In the genomic region with DNA sequence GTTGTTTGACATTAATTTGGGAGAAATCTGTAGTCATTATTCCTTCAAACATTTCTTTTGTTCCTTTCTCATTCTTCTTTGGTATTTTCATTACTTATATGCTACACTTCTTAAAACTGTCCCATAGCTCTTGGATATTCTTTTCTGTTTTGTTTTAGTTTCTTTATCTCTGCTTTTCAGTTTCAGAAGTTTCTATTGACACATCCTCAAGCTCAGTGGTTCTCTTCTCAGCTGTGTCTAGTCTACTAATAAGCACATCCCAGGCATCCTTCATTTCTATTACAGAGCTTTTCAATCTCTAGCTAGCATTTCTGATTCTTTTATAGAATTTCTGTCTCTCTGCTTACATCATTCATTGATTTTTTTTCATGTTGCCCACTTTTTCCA, we compare ENCODE assay signal across 17 cellular contexts.
DNase-seq lines count a peak whose midpoint lies in the region; ATAC-seq, FAIRE-seq and TF ChIP-seq lines count a peak whose summit lies in the region.
"Had no signal": no experiment of that assay in that cellular context is flagged by ENCODE, and none has a peak within 500 bp of the region (broad histone marks: within the 10 kb centered on the region; RNA-seq: fewer than 3 reads in every experiment).

No MANE protein-coding gene starts in this region.

- TF ChIP-seq RAD21 in HepG2 (CRISPR knock-in tag; IDR thresholded peaks at IDR 0.05) = no peak

- no peak overlapping the region for H3K4me2 ChIP-seq in HepG2 (ENCODE audit: low read depth, low read length)
- H3K4me2 ChIP-seq: PC-9 had no signal

- H4K20me1 ChIP-seq in HepG2 (ENCODE audit: insufficient read depth, low read length) = no peaks in the 10 kb centered on the region

- POLR2A ChIA-PET in HepG2 (lab: Yijun Ruan, JAX) = no interaction called here

- H3K9me3 ChIP-seq in kidney (ENCODE audit: control insufficient read depth in 1 of 2, low read length in 2 of 2) = no peaks in the 10 kb centered on the region
- no peaks in the 10 kb centered on the region for H3K9me3 ChIP-seq in HepG2 (ENCODE audit: low read length)
- H3K9me3 ChIP-seq: left lung, psoas muscle, tibial nerve had no signal

- no peak overlapping the region for H3K4me3 ChIP-seq in kidney (ENCODE audit: low read length in 2 of 2)
- H3K4me3 ChIP-seq in HepG2 (replicated peaks in 1 of 3; ENCODE audit: insufficient read depth in 1 of 3, low read depth in 2 of 3, low read length in 3 of 3) = no peak overlapping the region
- H3K4me3 ChIP-seq: left lung, PC-9, psoas muscle, tibial nerve had no signal

- CTCF ChIA-PET in HepG2 (lab: Yijun Ruan, JAX; ENCODE audit: low intra/inter-chr PET ratio, low total read pairs) = no interaction called here

- H3K27ac ChIP-seq in kidney (ENCODE audit: low read depth in 2 of 2, low read length in 2 of 2) (no peak overlapping the region), HepG2 (ENCODE audit: extremely low read length, insufficient read depth, low read length) (no peak overlapping the region)
- H3K27ac ChIP-seq: left lung, PC-9, psoas muscle, tibial nerve had no signal

- H3K27me3 ChIP-seq in HepG2 (ENCODE audit: control insufficient read depth in 1 of 2, insufficient read depth in 2 of 2, low read length in 2 of 2) = no peaks in the 10 kb centered on the region
- H3K27me3 ChIP-seq: left lung, tibial nerve had no signal

- in situ Hi-C loops in HepG2 (cut with HindIII; ENCODE audit: extremely low pct_ligation_motif_present, low pct_unique_long_range_greater_than_20kb) = no loop called here

- FAIRE-seq in kidney (lab: Jason Lieb, UNC) (no peak), RCC 7860 (lab: Jason Lieb, UNC) (no peak), HepG2 (lab: Jason Lieb, UNC) (no peak)

- TF ChIP-seq EP300 in HepG2 (IDR thresholded peaks at IDR 0.05; ENCODE audit: low read depth in 2 of 2, low read length in 2 of 2) (no peak), HepG2 (CRISPR knock-in tag; IDR thresholded peaks at IDR 0.05; ENCODE audit: borderline replicate concordance) (no peak)

- no TSS peak for BruUV-seq in HepG2 (replicated peaks; lab: Mats Ljungman, UMichigan)

- H3K36me3 ChIP-seq in kidney (ENCODE audit: control insufficient read depth in 1 of 2, insufficient read depth in 2 of 2, low read length in 2 of 2) (no peaks in the 10 kb centered on the region), HepG2 (replicated peaks in 1 of 2; ENCODE audit: control insufficient read depth in 1 of 2, insufficient read depth in 2 of 2, low read length in 2 of 2) (no peaks in the 10 kb centered on the region)
- H3K36me3 ChIP-seq: left lung, tibial nerve had no signal

- peak; percentile 91 for ATAC-seq in GM18498 (IDR thresholded peaks at IDR 0.05; ENCODE audit: unreplicated experiment)
- peak; percentile 56 for ATAC-seq in GM19043 (IDR thresholded peaks at IDR 0.05; ENCODE audit: low read depth, unreplicated experiment)
- peak; percentile 70 for ATAC-seq in HG02588 (IDR thresholded peaks at IDR 0.05; ENCODE audit: unreplicated experiment)
- peak; percentile 83 for ATAC-seq in HG03342 (IDR thresholded peaks at IDR 0.05; ENCODE audit: unreplicated experiment)
- ATAC-seq in HepG2 = no peak
- ATAC-seq: left lung; naive thymus-derived CD4-positive, alpha-beta T cell; psoas muscle had no signal

- H3K9ac ChIP-seq in kidney (ENCODE audit: low read length in 2 of 2) (no peak overlapping the region), HepG2 (ENCODE audit: insufficient read depth, low read depth, low read length) (no peak overlapping the region)

- intact Hi-C loops in kidney (cut with DNase I) (no loop called here), HepG2 (cut with micrococcal nuclease; ENCODE audit: unreplicated experiment) (no loop called here)

- no peak for TF ChIP-seq CTCF in kidney (IDR thresholded peaks at IDR 0.05; ENCODE audit: borderline replicate concordance, extremely low read depth, insufficient read depth)
- no peak for TF ChIP-seq CTCF in HepG2 (CRISPR knock-in tag; IDR thresholded peaks at IDR 0.05)

- no peaks in the 10 kb centered on the region for H3K79me2 ChIP-seq in HepG2 (ENCODE audit: insufficient read depth, low read length)

- TF ChIP-seq POLR2A in HepG2 (IDR thresholded peaks at IDR 0.05; ENCODE audit: insufficient read depth in 1 of 2, low read depth in 2 of 2, low read length in 2 of 2) = no peak

- DNase-seq in kidney = no peak
- DNase-seq in RCC 7860 (ENCODE audit: low spot score) = no peak
- no peak for DNase-seq in HepG2 (ENCODE audit: low spot score)
- no peak for DNase-seq in NCI-H345 (lab: John Stamatoyannopoulos, UW)
- DNase-seq: ACHN; activated CD4-positive, alpha-beta T cell treated with anti-CD3 and anti-CD28 coated beads for 4 hours; left lung; naive thymus-derived CD4-positive, alpha-beta T cell; NCI-H1092 treated with DMSO at 0.1 percent for 48 hours; NCI-H446; PC-9; psoas muscle had no signal

- no peak overlapping the region for H2AFZ ChIP-seq in HepG2 (ENCODE audit: low read length)
- H2AFZ ChIP-seq: PC-9 had no signal

- H3K4me1 ChIP-seq in kidney (ENCODE audit: control insufficient read depth in 1 of 2, insufficient read depth in 1 of 2, low read depth in 1 of 2, low read length in 2 of 2) (no peaks in the 10 kb centered on the region), HepG2 (ENCODE audit: insufficient read depth, low read length) (no peaks in the 10 kb centered on the region)
- H3K4me1 ChIP-seq: left lung, psoas muscle, tibial nerve had no signal

TF ChIP-seq in HepG2, 621 proteins besides CTCF, POLR2A, EP300 and RAD21:
- TF ChIP-seq ZNF878 (CRISPR knock-in tag; IDR thresholded peaks at IDR 0.05) = no peak
- no peak for TF ChIP-seq TEAD2 (CRISPR knock-in tag; IDR thresholded peaks at IDR 0.05)
- no peak for TF ChIP-seq ZNF430 (CRISPR knock-in tag; IDR thresholded peaks at IDR 0.05)
- TF ChIP-seq ZNF780A (CRISPR knock-in tag; IDR thresholded peaks at IDR 0.05) = no peak
- TF ChIP-seq FOXM1 (CRISPR knock-in tag; IDR thresholded peaks at IDR 0.05) = no peak
- no peak for TF ChIP-seq MXI1 (IDR thresholded peaks at IDR 0.05; ENCODE audit: borderline replicate concordance, low read depth, low read length)
